29 cellular contexts compared by ENCODE assay signal in the genomic region with DNA sequence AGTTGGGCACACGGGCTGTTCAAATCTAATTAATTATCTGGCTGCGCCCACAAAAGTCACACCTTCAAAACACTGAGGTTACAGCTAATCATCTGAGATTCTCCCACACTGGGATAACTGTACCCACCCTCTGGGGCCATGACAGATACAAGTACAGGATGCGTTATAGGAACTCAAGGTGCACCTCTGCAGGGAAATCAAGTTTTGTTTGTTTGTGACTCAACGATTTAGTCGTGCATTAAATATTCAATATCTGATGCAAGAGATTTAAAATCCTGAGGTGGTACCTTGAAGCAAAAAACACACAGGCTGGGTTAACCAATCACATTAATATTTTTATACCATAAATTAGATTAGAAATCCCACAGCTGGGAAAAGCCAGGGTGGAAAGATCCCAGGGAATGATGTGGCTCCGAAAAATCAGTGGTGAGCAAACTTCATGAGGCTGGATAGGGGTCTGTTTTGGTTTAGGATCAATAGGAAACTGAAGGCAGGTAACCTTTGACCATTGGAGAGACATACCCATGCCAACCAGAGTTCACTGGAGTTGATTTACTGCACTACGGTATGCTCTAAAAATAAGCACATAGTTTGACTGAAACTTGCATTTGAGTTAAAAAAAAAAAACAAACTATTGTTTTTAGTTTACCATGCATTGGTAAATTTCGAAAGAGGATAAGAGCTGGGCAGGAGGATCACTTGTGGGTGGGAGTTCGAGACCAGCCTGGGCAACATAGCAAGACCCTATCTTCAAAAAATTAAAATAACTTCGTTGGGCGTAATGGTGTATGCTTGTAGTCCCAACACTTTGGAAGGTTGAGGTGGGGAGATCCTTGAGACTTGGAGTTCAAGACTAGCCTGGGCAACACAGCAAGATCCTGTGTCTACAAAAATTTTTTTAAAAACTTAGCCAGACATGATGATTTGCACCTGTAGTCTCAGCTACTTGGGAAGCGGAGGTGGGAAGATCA. TPM values are rescaled to one million over a fixed set of nuclear protein-coding genes. Genes with fewer than 3 reads are reported as not detected.
A peak's percentile ranks its signal among the peaks of the same experiment; 100 is the strongest.
DNase-seq lines count a peak whose midpoint lies in the region; ATAC-seq, FAIRE-seq and TF ChIP-seq lines count a peak whose summit lies in the region.
"Had no signal": no experiment of that assay in that cellular context is flagged by ENCODE, and none has a peak within 500 bp of the region (broad histone marks: within the 10 kb centered on the region; RNA-seq: fewer than 3 reads in every experiment).

No MANE protein-coding gene starts in this region.

- no peak overlapping the region for H3K4me3 Mint-ChIP-seq in WTC11
- H3K4me3 Mint-ChIP-seq: GM23338, H9, HFFc6 had no signal

- intact Hi-C loops in HepG2 (cut with micrococcal nuclease; ENCODE audit: unreplicated experiment): no loop called here

- H3K4me3 ChIP-seq in A549 (no peak overlapping the region), HepG2 (replicated peaks in 1 of 3; ENCODE audit: insufficient read depth in 1 of 3, low read depth in 2 of 3, low read length in 3 of 3) (no peak overlapping the region; a peak in 2 of 6 replicates)
- H3K4me3 ChIP-seq: GM23338, SJCRH30 had no signal

- H2AFZ ChIP-seq in HepG2 (ENCODE audit: low read length): no peak overlapping the region
- H2AFZ ChIP-seq: GM23338 had no signal

- no peak overlapping the region for H3K27ac Mint-ChIP-seq in WTC11
- H3K27ac Mint-ChIP-seq: GM23338, HFFc6 had no signal

- FAIRE-seq in A549 (lab: Jason Lieb, UNC) (peak; percentile 84), HepG2 (lab: Jason Lieb, UNC) (no peak)
- FAIRE-seq: GM12891, RCC 7860 had no signal

- no peak overlapping the region for H3K9ac ChIP-seq in HepG2 (ENCODE audit: insufficient read depth, low read depth, low read length)

- TF ChIP-seq CTCF in A549 (IDR thresholded peaks at IDR 0.05) (no peak), WTC11 (IDR thresholded peaks at IDR 0.05) (no peak), HepG2 (CRISPR knock-in tag; IDR thresholded peaks at IDR 0.05) (no peak)

- peaks cover 2% of the 10 kb centered on the region for H3K27me3 Mint-ChIP-seq in WTC11 (ENCODE audit: low read depth)

- in situ Hi-C loops in HepG2 (cut with HindIII; ENCODE audit: extremely low pct_ligation_motif_present, low pct_unique_long_range_greater_than_20kb): no loop called here

- no TSS peak for BruUV-seq in HepG2 (replicated peaks; lab: Mats Ljungman, UMichigan)

- no peaks in the 10 kb centered on the region for H3K79me2 ChIP-seq in HepG2 (ENCODE audit: insufficient read depth, low read length)

- CTCF ChIA-PET in A549 (lab: Yijun Ruan, JAX): interaction anchor here (0.9 to 2.0 kb wide), 11 partner anchors 9 to 205 kb away, joined by 3 to 10 read pairs (median 4); a partner anchor contains a TSS
- CTCF ChIA-PET in WTC11 (lab: Charles Lee): interaction anchor here (0.9 kb wide), 1 partner anchor 56 kb away, joined by 3 read pairs; no protein-coding TSS in a partner anchor
- CTCF ChIA-PET in HepG2 (lab: Yijun Ruan, JAX; ENCODE audit: low intra/inter-chr PET ratio, low total read pairs): no interaction called here

- H3K36me3 ChIP-seq in HepG2 (replicated peaks in 1 of 2; ENCODE audit: control insufficient read depth in 1 of 2, insufficient read depth in 2 of 2, low read length in 2 of 2): no peaks in the 10 kb centered on the region
- H3K36me3 ChIP-seq: SJCRH30 had no signal

- POLR2A ChIA-PET in A549 (lab: Yijun Ruan, JAX): interaction anchor here (1.2 to 2.7 kb wide), 2 partner anchors 24 to 47 kb away, joined by 5 to 12 read pairs; a partner anchor contains a TSS
- POLR2A ChIA-PET in WTC11 (lab: Charles Lee): no interaction called here
- POLR2A ChIA-PET in HepG2 (lab: Yijun Ruan, JAX): interaction anchor here (0.7 to 3.5 kb wide), 10 partner anchors 16 to 51 kb away, joined by 3 to 50 read pairs (median 12); a partner anchor contains a TSS

- TF ChIP-seq POLR2A in A549 (IDR thresholded peaks at IDR 0.05; ENCODE audit: low read length): no peak
- TF ChIP-seq POLR2A in HepG2 (IDR thresholded peaks at IDR 0.05; ENCODE audit: insufficient read depth in 1 of 2, low read depth in 2 of 2, low read length in 2 of 2): no peak

- H3K27ac ChIP-seq in A549 (no peak overlapping the region), epithelial cell of prostate (peak overlapping the region; percentile 74), HepG2 (ENCODE audit: extremely low read length, insufficient read depth, low read length) (peak overlapping the region; percentile 64)
- H3K27ac ChIP-seq: HL-60, SJCRH30 had no signal

- no peaks in the 10 kb centered on the region for H3K36me3 Mint-ChIP-seq in WTC11

- no peaks in the 10 kb centered on the region for H3K27me3 ChIP-seq in HepG2 (ENCODE audit: control insufficient read depth in 1 of 2, insufficient read depth in 2 of 2, low read length in 2 of 2)
- H3K27me3 ChIP-seq: SJCRH30 had no signal

- ATAC-seq in A549: no peak
- ATAC-seq in WTC11: no peak
- ATAC-seq in HepG2: peak; percentile 62
- ATAC-seq in GM18498 (IDR thresholded peaks at IDR 0.05; ENCODE audit: unreplicated experiment): no peak
- no peak for ATAC-seq in HG03354 (IDR thresholded peaks at IDR 0.05; ENCODE audit: poor library complexity, severe bottlenecking, unreplicated experiment)
- ATAC-seq in HG03139 (IDR thresholded peaks at IDR 0.05; ENCODE audit: unreplicated experiment): no peak
- ATAC-seq: GM23338, Right ventricle myocardium inferior had no signal

- no peak for TF ChIP-seq RAD21 in A549 (conservative IDR thresholded peaks at IDR 0.05 in 1 of 2, IDR thresholded peaks at IDR 0.05 in 1 of 2)
- TF ChIP-seq RAD21 in HepG2 (CRISPR knock-in tag; IDR thresholded peaks at IDR 0.05): no peak

- TF ChIP-seq EP300 in A549 (IDR thresholded peaks at IDR 0.05) (no peak), HepG2 (IDR thresholded peaks at IDR 0.05; ENCODE audit: low read depth in 2 of 2, low read length in 2 of 2) (no peak), HepG2 (CRISPR knock-in tag; IDR thresholded peaks at IDR 0.05; ENCODE audit: borderline replicate concordance) (no peak)

- H3K4me1 ChIP-seq in A549 (no peaks in the 10 kb centered on the region), HepG2 (ENCODE audit: insufficient read depth, low read length) (peaks cover 40% of the 10 kb centered on the region)

- peaks cover 4% of the 10 kb centered on the region for H3K9me3 ChIP-seq in A549
- H3K9me3 ChIP-seq in HepG2 (ENCODE audit: low read length): no peaks in the 10 kb centered on the region
- H3K9me3 ChIP-seq: SJCRH30 had no signal

- 0 out of 2 replicates have a peak, but pooled peaks cover 3% of the 10 kb centered on the region for H3K9me3 Mint-ChIP-seq in WTC11
- H3K9me3 Mint-ChIP-seq: GM23338, H9, HFFc6 had no signal

- H3K4me2 ChIP-seq in A549 (no peak overlapping the region), HepG2 (ENCODE audit: low read depth, low read length) (peak overlapping the region; percentile 53)
- H3K4me2 ChIP-seq: GM23338 had no signal

- H3K4me1 Mint-ChIP-seq in WTC11: no peaks in the 10 kb centered on the region

- H4K20me1 ChIP-seq in HepG2 (ENCODE audit: insufficient read depth, low read length): no peaks in the 10 kb centered on the region

- DNase-seq in A549 (ENCODE audit: low read depth in 1 of 2, low spot score in 1 of 2) (no peak), WTC11 (ENCODE audit: low spot score) (no peak), epithelial cell of prostate (ENCODE audit: low read depth, low spot score) (no peak), HepG2 (ENCODE audit: low spot score) (peak; percentile 16), cerebellar cortex (ENCODE audit: low spot score) (no peak)
- DNase-seq: 8988T, Calu3, DMS79 treated with DMSO at 0.1 percent for 48 hours, GF-D8, H9, Kasumi-1, MV-4-11, NCI-H1105, NCI-H1436 treated with DMSO at 0.1 percent for 48 hours, NCI-H1930, NCI-H2107, NCI-H524 treated with DMSO at 0.1 percent for 48 hours, NCI-H774 had no signal

- WGBS in A549 (ENCODE audit: missing lambda C conversion rate): 63% methylated on average over 12 of the region's 12 CpGs
- 54% methylated on average over 12 of the region's 12 CpGs for WGBS in HepG2 (ENCODE audit: low lambda C conversion rate)

RNA-seq across cellular contexts. Expression of a gene that starts 23.9 kb away (rescaled TPM):
- polyA plus RNA-seq in A549 (2011; rRNA removed) (104 and 138 TPM in 2 replicates), A549 (2017; fragmentation: RNase III; extraction: RNeasy Plus Mini Kit Qiagen cat#74134 plus additional on column Dnase treatment) (34.0 to 35.7 TPM (median 34.3 TPM) in 3 replicates), HepG2 (2011; rRNA removed) (25.7 and 26.6 TPM in 2 replicates)
- 25.7 and 27.7 TPM in 2 replicates for polyA plus RNA-seq in A549 (2012; cell fraction: cytosol; rRNA removed)
- 11.1 and 12.8 TPM in 2 replicates for polyA plus RNA-seq in A549 (2012; cell fraction: nucleus; rRNA removed)
- 62.1 and 64.8 TPM in 2 replicates for polyA minus RNA-seq in A549 (2011; rRNA and poly(A)+ RNA removed)
- total RNA-seq in WTC11 (2021) (28.9 to 33.1 TPM (median 30.4 TPM) in 3 replicates), HepG2 (2016; rRNA removed; fragmentation: Illumina TruSeq; extraction: Trizol) (34.3 and 49.8 TPM in 2 replicates)
- 13.2 and 14.7 TPM in 2 replicates for total RNA-seq in HepG2 (2016; cell fraction: cytosol; rRNA removed; fragmentation: Illumina TruSeq; extraction: Trizol; ENCODE audit: low read depth)
- total RNA-seq in HepG2 (2016; cell fraction: insoluble cytoplasmic fraction; rRNA removed; fragmentation: Illumina TruSeq; extraction: Trizol): 35.7 and 49.1 TPM in 2 replicates
- 37.6 and 38.8 TPM in 2 replicates for total RNA-seq in HepG2 (2016; cell fraction: membrane; rRNA removed; fragmentation: Illumina TruSeq; extraction: Trizol)
- 24.5 and 24.7 TPM in 2 replicates for total RNA-seq in HepG2 (2016; cell fraction: nucleus; rRNA removed; fragmentation: Illumina TruSeq; extraction: Trizol)
- 16.9 and 25.6 TPM in 2 replicates for polyA plus RNA-seq in HepG2 (2011; cell fraction: cytosol; rRNA removed)
- polyA plus RNA-seq in HepG2 (2011; cell fraction: nucleus; rRNA removed): 11.7 and 17.0 TPM in 2 replicates
- 34.2 and 46.3 TPM in 2 replicates for polyA plus RNA-seq in HepG2 (2012)
- 13.2 and 15.5 TPM in 2 replicates for polyA plus RNA-seq in HepG2 (2016; cell fraction: cytosol; fragmentation: Illumina TruSeq; extraction: Trizol; ENCODE audit: low read depth)
- 44.3 and 47.4 TPM in 2 replicates for polyA plus RNA-seq in HepG2 (2016; cell fraction: insoluble cytoplasmic fraction; fragmentation: Illumina TruSeq; extraction: Trizol; ENCODE audit: low read depth)
- 25.6 and 28.0 TPM in 2 replicates for polyA plus RNA-seq in HepG2 (2016; cell fraction: membrane; fragmentation: Illumina TruSeq; extraction: Trizol; ENCODE audit: low read depth)
- polyA plus RNA-seq in HepG2 (2016; cell fraction: nucleus; fragmentation: Illumina TruSeq; extraction: Trizol; ENCODE audit: insufficient read depth, low read depth): 30.5 and 35.3 TPM in 2 replicates
- 14.6 and 15.2 TPM in 2 replicates for polyA minus RNA-seq in HepG2 (2011; rRNA and poly(A)+ RNA removed; ENCODE audit: low replicate concordance)
- polyA minus RNA-seq in HepG2 (2011; cell fraction: cytosol; rRNA and poly(A)+ RNA removed): 18.9 and 25.7 TPM in 2 replicates
- 26.3 and 34.8 TPM in 2 replicates for polyA minus RNA-seq in HepG2 (2011; cell fraction: nucleus; rRNA and poly(A)+ RNA removed)

RNA-seq across cellular contexts. Expression of a gene that starts 47.3 kb away (rescaled TPM):
- polyA plus RNA-seq in A549 (2011; rRNA removed): 3.5 and 4.3 TPM in 2 replicates
- polyA plus RNA-seq in A549 (2012; cell fraction: cytosol; rRNA removed): 4.5 and 6.6 TPM in 2 replicates
- 3.8 and 4.5 TPM in 2 replicates for polyA plus RNA-seq in A549 (2012; cell fraction: nucleus; rRNA removed)
- 6.2 to 6.6 TPM (median 6.3 TPM) in 3 replicates for polyA plus RNA-seq in A549 (2017; fragmentation: RNase III; extraction: RNeasy Plus Mini Kit Qiagen cat#74134 plus additional on column Dnase treatment)
- 5.2 and 5.7 TPM in 2 replicates for polyA minus RNA-seq in A549 (2011; rRNA and poly(A)+ RNA removed)
- total RNA-seq in WTC11 (2021): 5.6 to 6.6 TPM (median 5.8 TPM) in 3 replicates
- total RNA-seq in HepG2 (2016; rRNA removed; fragmentation: Illumina TruSeq; extraction: Trizol): 99.9 and 103 TPM in 2 replicates
- 28.5 and 32.0 TPM in 2 replicates for total RNA-seq in HepG2 (2016; cell fraction: cytosol; rRNA removed; fragmentation: Illumina TruSeq; extraction: Trizol; ENCODE audit: low read depth)
- 99.3 and 101 TPM in 2 replicates for total RNA-seq in HepG2 (2016; cell fraction: insoluble cytoplasmic fraction; rRNA removed; fragmentation: Illumina TruSeq; extraction: Trizol)
- 88.0 and 107 TPM in 2 replicates for total RNA-seq in HepG2 (2016; cell fraction: membrane; rRNA removed; fragmentation: Illumina TruSeq; extraction: Trizol)
- total RNA-seq in HepG2 (2016; cell fraction: nucleus; rRNA removed; fragmentation: Illumina TruSeq; extraction: Trizol): 47.4 and 51.4 TPM in 2 replicates
- polyA plus RNA-seq in HepG2 (2011; rRNA removed): 24.8 and 35.0 TPM in 2 replicates
- 40.5 and 42.6 TPM in 2 replicates for polyA plus RNA-seq in HepG2 (2011; cell fraction: cytosol; rRNA removed)
- 17.3 and 19.3 TPM in 2 replicates for polyA plus RNA-seq in HepG2 (2011; cell fraction: nucleus; rRNA removed)
- polyA plus RNA-seq in HepG2 (2012): 22.3 and 27.0 TPM in 2 replicates
- polyA plus RNA-seq in HepG2 (2016; cell fraction: cytosol; fragmentation: Illumina TruSeq; extraction: Trizol; ENCODE audit: low read depth): 23.5 and 27.9 TPM in 2 replicates
- polyA plus RNA-seq in HepG2 (2016; cell fraction: insoluble cytoplasmic fraction; fragmentation: Illumina TruSeq; extraction: Trizol; ENCODE audit: low read depth): 121 and 123 TPM in 2 replicates
- 68.7 and 77.8 TPM in 2 replicates for polyA plus RNA-seq in HepG2 (2016; cell fraction: membrane; fragmentation: Illumina TruSeq; extraction: Trizol; ENCODE audit: low read depth)
- polyA plus RNA-seq in HepG2 (2016; cell fraction: nucleus; fragmentation: Illumina TruSeq; extraction: Trizol; ENCODE audit: insufficient read depth, low read depth): 76.4 and 86.3 TPM in 2 replicates
- polyA minus RNA-seq in HepG2 (2011; rRNA and poly(A)+ RNA removed; ENCODE audit: low replicate concordance): 4.5 and 45.0 TPM in 2 replicates
- polyA minus RNA-seq in HepG2 (2011; cell fraction: cytosol; rRNA and poly(A)+ RNA removed): 25.4 and 32.4 TPM in 2 replicates
- polyA minus RNA-seq in HepG2 (2011; cell fraction: nucleus; rRNA and poly(A)+ RNA removed): 15.6 and 18.2 TPM in 2 replicates
- total RNA-seq: M059J had no signal

Comparison
In these comparisons a context has a peak if more than half of its experiments do, and no peak if none do; other contexts are left out.
1. H3K27ac ChIP-seq: peak in epithelial cell of prostate (single experiment) and HepG2 (single experiment); none in A549 (0 of 2).